Comparison of ENCODE assay signal across 13 cellular contexts in the genomic region with DNA sequence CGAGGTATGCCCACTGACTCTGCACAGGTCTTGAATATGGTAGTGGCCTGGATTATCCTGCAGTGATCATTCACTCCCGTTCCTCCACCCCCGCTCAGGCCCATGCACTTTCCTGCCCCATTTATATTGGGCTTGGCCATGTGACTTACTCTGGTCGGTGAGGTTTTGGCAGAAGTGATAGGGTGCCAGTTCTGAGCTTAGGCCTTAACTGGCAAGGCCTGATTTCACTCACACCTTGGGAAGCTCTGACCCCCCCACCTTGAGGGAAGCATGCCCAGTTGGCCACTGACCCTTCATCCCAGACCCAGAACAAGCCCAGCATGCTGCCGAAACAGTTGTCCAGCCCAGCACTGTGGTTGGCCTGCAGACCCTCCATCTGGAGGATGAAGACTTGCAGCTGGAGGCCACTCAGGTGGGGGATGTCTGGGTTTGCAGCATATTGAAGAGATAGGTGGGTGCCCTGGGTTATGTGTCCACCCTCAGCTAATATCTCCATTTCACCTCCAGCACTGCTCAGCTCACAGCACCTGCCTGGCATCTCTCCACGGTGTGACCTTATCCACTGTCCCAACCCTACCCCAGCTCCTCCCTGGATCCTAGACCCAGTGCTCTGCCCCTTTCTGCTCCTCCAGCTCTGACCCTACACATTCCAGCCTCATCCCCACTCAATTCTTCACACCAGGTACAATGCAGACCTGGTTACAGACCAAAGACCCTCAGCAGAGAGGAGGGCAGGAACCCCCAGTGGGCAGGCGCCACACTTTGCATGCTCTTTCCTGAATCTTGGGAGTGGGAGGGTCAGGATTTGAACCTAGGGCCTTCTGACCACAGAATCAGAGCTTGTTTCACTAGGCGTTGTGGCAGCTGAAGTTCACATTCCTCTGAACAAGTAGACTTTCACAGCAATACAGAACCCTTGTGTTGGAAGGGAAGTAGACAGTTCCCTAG.
DNase-seq lines count a peak whose midpoint lies in the region; ATAC-seq and TF ChIP-seq lines count a peak whose summit lies in the region.
"Had no signal": no experiment of that assay in that cellular context is flagged by ENCODE, and none has a peak within 500 bp of the region (broad histone marks: within the 10 kb centered on the region; RNA-seq: fewer than 3 reads in every experiment).

No MANE protein-coding gene starts in this region.

- intact Hi-C loops in CD4-positive, alpha-beta memory T cell (cut with micrococcal nuclease), result no loop called here
- intact Hi-C loops in activated CD4-positive, alpha-beta memory T cell treated with anti-CD3 and anti-CD28 coated beads for 36 hours (cut with micrococcal nuclease), result loop anchor here (10.0 kb wide), 1 partner anchor 237 kb away; no protein-coding TSS in a partner anchor
- intact Hi-C loops in esophagus muscularis mucosa (cut with DNase I), result no loop called here
- intact Hi-C loops in vagina (cut with DNase I), result no loop called here

- no peak for TF ChIP-seq POLR2A in esophagus muscularis mucosa (IDR thresholded peaks at IDR 0.05; ENCODE audit: low read depth)
- TF ChIP-seq POLR2A in vagina (IDR thresholded peaks at IDR 0.05), result no peak

- no peak for TF ChIP-seq CTCF in esophagus muscularis mucosa (IDR thresholded peaks at IDR 0.05)
- TF ChIP-seq CTCF in foreskin fibroblast (IDR thresholded peaks at IDR 0.05; ENCODE audit: low read depth, low read length), result no peak
- TF ChIP-seq CTCF in vagina (IDR thresholded peaks at IDR 0.05), result no peak

- peaks cover 0 to 10% (median 1%) of the 10 kb centered on the region in 4 donors for H3K4me1 Mint-ChIP-seq in CD4-positive, alpha-beta memory T cell
- peaks cover 2% of the 10 kb centered on the region for H3K4me1 Mint-ChIP-seq in activated CD4-positive, alpha-beta memory T cell treated with anti-CD3 and anti-CD28 coated beads for 36 hours (ENCODE audit: low read depth)
- H3K4me1 Mint-ChIP-seq: mesothelial cell of epicardium had no signal

- H3K27ac Mint-ChIP-seq in CD4-positive, alpha-beta memory T cell, result peak overlapping the region in 6 of 7 donors; percentile 85 to 97 (median 92)
- peak overlapping the region; percentile 55 for H3K27ac Mint-ChIP-seq in activated CD4-positive, alpha-beta memory T cell treated with anti-CD3 and anti-CD28 coated beads for 36 hours
- H3K27ac Mint-ChIP-seq: mesothelial cell of epicardium had no signal

- H3K9me3 ChIP-seq in CD4-positive, alpha-beta memory T cell (ENCODE audit: control insufficient read depth in 1 of 2, low read length in 2 of 2), result no peaks in the 10 kb centered on the region
- H3K9me3 ChIP-seq in esophagus muscularis mucosa (no peaks in the 10 kb centered on the region), vagina (no peaks in the 10 kb centered on the region)
- H3K9me3 ChIP-seq: spleen had no signal

- peak; percentile 63 to 81 (median 80) for DNase-seq in CD4-positive, alpha-beta memory T cell
- DNase-seq in activated CD4-positive, alpha-beta memory T cell treated with anti-CD3 and anti-CD28 coated beads for 36 hours, result peak; percentile 83
- DNase-seq in germinal center (ENCODE audit: low spot score), result peak; percentile 64
- no peak for DNase-seq in esophagus muscularis mucosa (ENCODE audit: extremely low spot score)
- no peak for DNase-seq in foreskin fibroblast
- DNase-seq in vagina (ENCODE audit: extremely low spot score in 2 of 2), result no peak
- DNase-seq: DMS79, NCI-H187 treated with DMSO at 0.1 percent for 48 hours, spleen had no signal

- peaks cover 0 to 2% of the 10 kb centered on the region in 2 donors for H3K27me3 Mint-ChIP-seq in CD4-positive, alpha-beta memory T cell
- H3K27me3 Mint-ChIP-seq in activated CD4-positive, alpha-beta memory T cell treated with anti-CD3 and anti-CD28 coated beads for 36 hours, result no peaks in the 10 kb centered on the region

- 94% methylated on average over 6 of the region's 8 CpGs for WGBS in esophagus muscularis mucosa

- H3K27ac ChIP-seq in CD4-positive, alpha-beta memory T cell (ENCODE audit: low read depth, low read length), result no peak overlapping the region
- H3K27ac ChIP-seq in esophagus muscularis mucosa (replicated peaks in 1 of 4) (no peak overlapping the region), vagina (no peak overlapping the region)
- H3K27ac ChIP-seq: spleen had no signal

- peaks cover 0 to 3% of the 10 kb centered on the region in 2 donors for H3K36me3 Mint-ChIP-seq in CD4-positive, alpha-beta memory T cell
- H3K36me3 Mint-ChIP-seq in activated CD4-positive, alpha-beta memory T cell treated with anti-CD3 and anti-CD28 coated beads for 36 hours, result no peaks in the 10 kb centered on the region
- H3K36me3 Mint-ChIP-seq: mesothelial cell of epicardium had no signal

- H3K36me3 ChIP-seq in CD4-positive, alpha-beta memory T cell (ENCODE audit: insufficient read depth, low read length), result no peaks in the 10 kb centered on the region
- H3K36me3 ChIP-seq in esophagus muscularis mucosa (no peaks in the 10 kb centered on the region), vagina (no peaks in the 10 kb centered on the region)
- H3K36me3 ChIP-seq: spleen had no signal

- H3K4me3 Mint-ChIP-seq in CD4-positive, alpha-beta memory T cell, result peak overlapping the region in 6 of 8 donors; percentile 40 to 71 (median 54)
- peak overlapping the region; percentile 24 for H3K4me3 Mint-ChIP-seq in activated CD4-positive, alpha-beta memory T cell treated with anti-CD3 and anti-CD28 coated beads for 36 hours
- H3K4me3 Mint-ChIP-seq: mesothelial cell of epicardium had no signal

- TF ChIP-seq EP300 in esophagus muscularis mucosa (IDR thresholded peaks at IDR 0.05), result no peak

- ATAC-seq in HG03135 (IDR thresholded peaks at IDR 0.05; ENCODE audit: unreplicated experiment) (peak; percentile 60), HG03159 (IDR thresholded peaks at IDR 0.05; ENCODE audit: unreplicated experiment) (no peak)
- ATAC-seq: SK-N-SH treated with all-trans-retinoic acid at 6 μM for 48 hours had no signal

- H3K27me3 ChIP-seq in CD4-positive, alpha-beta memory T cell (ENCODE audit: insufficient read depth, low read length), result no peaks in the 10 kb centered on the region
- H3K27me3 ChIP-seq in esophagus muscularis mucosa (no peaks in the 10 kb centered on the region), vagina (no peaks in the 10 kb centered on the region)
- H3K27me3 ChIP-seq: spleen had no signal

- peaks cover 0 to 45% (median 3%) of the 10 kb centered on the region in 8 donors for H3K9me3 Mint-ChIP-seq in CD4-positive, alpha-beta memory T cell
- peaks cover 36% of the 10 kb centered on the region for H3K9me3 Mint-ChIP-seq in activated CD4-positive, alpha-beta memory T cell treated with anti-CD3 and anti-CD28 coated beads for 36 hours

- CTCF ChIA-PET in CD4-positive, alpha-beta memory T cell (lab: Charles Lee; ENCODE audit: partially characterized antibody), result interaction anchor here (0.9 kb wide), 1 partner anchor 45 kb away, joined by 3 read pairs; no protein-coding TSS in a partner anchor
- CTCF ChIA-PET in activated CD4-positive, alpha-beta memory T cell treated with anti-CD3 and anti-CD28 coated beads for 36 hours (lab: Charles Lee), result interaction anchor here (1.0 to 2.7 kb wide), 3 partner anchors 157 to 237 kb away, joined by 3 to 9 read pairs (median 4); no protein-coding TSS in a partner anchor

- H3K4me1 ChIP-seq in CD4-positive, alpha-beta memory T cell (ENCODE audit: insufficient read depth, low read length), result no peaks in the 10 kb centered on the region
- H3K4me1 ChIP-seq in esophagus muscularis mucosa, result peaks cover 0 to 11% (median 4%) of the 10 kb centered on the region in 4 donors
- no peaks in the 10 kb centered on the region for H3K4me1 ChIP-seq in vagina

- POLR2A ChIA-PET in CD4-positive, alpha-beta memory T cell (lab: Charles Lee; ENCODE audit: partially characterized antibody), result interaction anchor here (0.7 kb wide), 1 partner anchor 157 kb away, joined by 3 read pairs; no protein-coding TSS in a partner anchor
- POLR2A ChIA-PET in activated CD4-positive, alpha-beta memory T cell treated with anti-CD3 and anti-CD28 coated beads for 36 hours (lab: Charles Lee), result no interaction called here

- no peak overlapping the region for H3K4me3 ChIP-seq in CD4-positive, alpha-beta memory T cell (ENCODE audit: low read length in 2 of 2)
- H3K4me3 ChIP-seq in esophagus muscularis mucosa (no peak overlapping the region), foreskin fibroblast (ENCODE audit: low read depth in 1 of 2, low read length in 2 of 2) (no peak overlapping the region), vagina (no peak overlapping the region)
- H3K4me3 ChIP-seq: spleen had no signal

Comparison
In these comparisons a context has a peak if more than half of its experiments do, and no peak if none do; other contexts are left out.
1. DNase-seq: peak in CD4-positive, alpha-beta memory T cell (5 of 5), activated CD4-positive, alpha-beta memory T cell treated with anti-CD3 and anti-CD28 coated beads for 36 hours (single experiment) and germinal center (single experiment); none in esophagus muscularis mucosa (single experiment), foreskin fibroblast (0 of 2) and vagina (0 of 2).